ENCODE assay signal across 19 cellular contexts in the genomic region with DNA sequence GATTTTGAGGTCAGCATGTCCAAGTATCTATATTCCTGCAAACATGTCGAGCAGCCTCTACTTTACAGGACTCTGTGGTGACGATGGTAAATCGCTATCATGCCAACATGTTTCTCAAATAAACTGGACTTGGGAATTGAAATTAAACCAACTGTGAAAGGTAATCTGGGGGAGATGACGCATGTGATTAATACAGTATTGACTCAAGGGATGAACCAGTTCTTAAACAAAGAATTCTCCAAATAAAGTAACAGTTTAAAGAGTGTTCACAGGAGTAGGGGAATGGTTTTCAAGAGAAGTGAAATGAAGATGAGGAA. TPM values are rescaled to one million over a fixed set of nuclear protein-coding genes. Genes with fewer than 3 reads are reported as not detected.
A peak's percentile ranks its signal among the peaks of the same experiment; 100 is the strongest.
DNase-seq lines count a peak whose midpoint lies in the region; ATAC-seq and TF ChIP-seq lines count a peak whose summit lies in the region.
"Had no signal": no experiment of that assay in that cellular context is flagged by ENCODE, and none has a peak within 500 bp of the region (broad histone marks: within the 10 kb centered on the region; RNA-seq: fewer than 3 reads in every experiment).

No MANE protein-coding gene starts in this region.

- no peak overlapping the region for H2BK5ac ChIP-seq in mesenchymal stem cell (ENCODE audit: low read depth, low read length, poor library complexity, severe bottlenecking)

- DNase-seq in AG09309 (ENCODE audit: low read depth), result peak; percentile 52
- peak; percentile 87 for DNase-seq in M059J (ENCODE audit: low read depth)
- DNase-seq in cerebellar cortex (ENCODE audit: low spot score), result peak; percentile 52
- DNase-seq in mesenchymal stem cell, result no peak
- no peak for DNase-seq in NCI-H2081 treated with DMSO at 0.1 percent for 48 hours (lab: John Stamatoyannopoulos, UW)
- no peak for DNase-seq in iPS-NIHi11 (ENCODE audit: low spot score)
- DNase-seq: COR-L47, NCI-H1105 treated with DMSO at 0.1 percent for 48 hours, NCI-H187 treated with DMSO at 0.1 percent for 48 hours, NCI-H510A, NCI-H82, Peyer's patch, SHP77 treated with DMSO at 0.1 percent for 48 hours had no signal

- H3K27ac ChIP-seq in mesenchymal stem cell (ENCODE audit: low read length, poor library complexity, severe bottlenecking), result no peak overlapping the region
- H3K27ac ChIP-seq: A549, KMS-11, Peyer's patch had no signal

- TF ChIP-seq CTCF in AG09309 (IDR thresholded peaks at IDR 0.05; ENCODE audit: control insufficient read depth, insufficient read depth, low read depth, low read length, missing control alignments), result no peak

- H4K8ac ChIP-seq in mesenchymal stem cell (ENCODE audit: low read length), result no peak overlapping the region

- 100% methylated on average over 4 of the region's 4 CpGs for WGBS in mesenchymal stem cell

- H3K14ac ChIP-seq in mesenchymal stem cell (ENCODE audit: low read length in 2 of 2), result no peak overlapping the region

- H3K9me3 ChIP-seq in mesenchymal stem cell (ENCODE audit: control insufficient read depth, low read length), result no peaks in the 10 kb centered on the region
- H3K9me3 ChIP-seq: A549, Peyer's patch had no signal

- no peak overlapping the region for H4K91ac ChIP-seq in mesenchymal stem cell (ENCODE audit: low read length)

- no peak overlapping the region for H2BK12ac ChIP-seq in mesenchymal stem cell (ENCODE audit: low read length in 2 of 2)

- no peak overlapping the region for H3K4me2 ChIP-seq in mesenchymal stem cell (ENCODE audit: low read length, poor library complexity, severe bottlenecking)
- H3K4me2 ChIP-seq: A549, GM23338, KMS-11 had no signal

- H2AFZ ChIP-seq in mesenchymal stem cell (ENCODE audit: low read depth, low read length), result no peak overlapping the region
- H2AFZ ChIP-seq: GM23338 had no signal

- H3K79me1 ChIP-seq in mesenchymal stem cell (replicated peaks; ENCODE audit: low read length, poor library complexity, severe bottlenecking), result no peaks in the 10 kb centered on the region

- H3K36me3 ChIP-seq in mesenchymal stem cell (ENCODE audit: control insufficient read depth in 1 of 2, insufficient read depth in 2 of 2, low read depth in 1 of 2, low read length in 2 of 2), result no peaks in the 10 kb centered on the region
- H3K36me3 ChIP-seq: Peyer's patch had no signal

- peak overlapping the region; percentile 82 for H2AK5ac ChIP-seq in mesenchymal stem cell (ENCODE audit: low read length, severe bottlenecking)

- H2BK120ac ChIP-seq in mesenchymal stem cell (ENCODE audit: low read depth, low read length), result no peak overlapping the region

- H3K9ac ChIP-seq in mesenchymal stem cell (ENCODE audit: low read length), result no peak overlapping the region
- H3K9ac ChIP-seq: KMS-11 had no signal

- H3K23ac ChIP-seq in mesenchymal stem cell (ENCODE audit: low read length in 2 of 2), result no peak overlapping the region

- H3K4me1 ChIP-seq in mesenchymal stem cell (ENCODE audit: control insufficient read depth, insufficient read depth, low read depth, low read length), result peaks cover 7% of the 10 kb centered on the region
- H3K4me1 ChIP-seq: A549, Peyer's patch had no signal

- H3K4ac ChIP-seq in mesenchymal stem cell (ENCODE audit: low read depth in 1 of 2, low read length in 2 of 2), result no peak overlapping the region

- no peak overlapping the region for H2BK15ac ChIP-seq in mesenchymal stem cell (ENCODE audit: low read depth, poor library complexity, severe bottlenecking)

- ATAC-seq in HG03520 (IDR thresholded peaks at IDR 0.05; ENCODE audit: unreplicated experiment) (no peak), GM19455 (IDR thresholded peaks at IDR 0.05; ENCODE audit: unreplicated experiment) (no peak)
- ATAC-seq: A549, GM23338 had no signal

- H3K18ac ChIP-seq in mesenchymal stem cell (ENCODE audit: low read depth in 1 of 2, low read length in 2 of 2), result no peak overlapping the region

- no peaks in the 10 kb centered on the region for H3K27me3 ChIP-seq in mesenchymal stem cell (ENCODE audit: control insufficient read depth in 1 of 2, insufficient read depth in 1 of 2, low read length in 2 of 2)
- H3K27me3 ChIP-seq: Peyer's patch had no signal

- H3K4me3 ChIP-seq in AG09309 (ENCODE audit: control insufficient read depth, low read depth, low read length), result no peak overlapping the region
- H3K4me3 ChIP-seq in mesenchymal stem cell (ENCODE audit: insufficient read depth in 1 of 2, low read depth in 1 of 2, low read length in 2 of 2), result no peak overlapping the region
- H3K4me3 ChIP-seq: A549, GM23338, Peyer's patch had no signal

RNA-seq across cellular contexts. Expression of a gene that starts 54.3 kb away (rescaled TPM):
- total RNA-seq in M059J (2014; rRNA removed; shearing (Covaris generic)), result 5.3 and 8.9 TPM in 2 replicates
- 6.5 TPM for polyA plus RNA-seq in mesenchymal stem cell (2013, experiment 1 of 2)
- polyA plus RNA-seq in mesenchymal stem cell (2013, experiment 2 of 2), result 6.9 TPM

RNA-seq across cellular contexts. Expression of a gene that starts 59.1 kb away (rescaled TPM):
- total RNA-seq in M059J (2014; rRNA removed; shearing (Covaris generic)), result 0.79 and 3.9 TPM in 2 replicates
- 8.1 TPM for polyA plus RNA-seq in mesenchymal stem cell (2013, experiment 1 of 2)
- 7.9 TPM for polyA plus RNA-seq in mesenchymal stem cell (2013, experiment 2 of 2)
- polyA plus RNA-seq: CD14-positive monocyte had no signal

Comparison
In these comparisons a context has a peak if more than half of its experiments do, and no peak if none do; other contexts are left out.
1. DNase-seq: peak in AG09309 (single experiment), M059J (single experiment) and cerebellar cortex (single experiment); none in mesenchymal stem cell (single experiment), NCI-H2081 treated with DMSO at 0.1 percent for 48 hours (single experiment) and iPS-NIHi11 (single experiment).